1 cellular context compared by ENCODE assay signal in genomic region chr22:24805790-24806662, GRCh38.
TF ChIP-seq lines count a peak whose summit lies in the region.

Gene SGSM1, plus strand, starts transcription at chr22:24806211. Its CDS starts 115 bp downstream, at chr22:24806326.

TF ChIP-seq in GM12878, 131 proteins besides CTCF, POLR2A, EP300 and RAD21 (continued from another document):
- TF ChIP-seq PBX3 (IDR thresholded peaks at IDR 0.05; ENCODE audit: insufficient replicate concordance, low read depth, low read length) (peak; percentile 84), DPF2 (IDR thresholded peaks at IDR 0.05) (0 out of 2 replicates have a peak, but pooled peaks have one; percentile 47), ZNF217 (IDR thresholded peaks at IDR 0.05) (peak; percentile 32; the same call in 1 of the 2 replicates), CEBPB (IDR thresholded peaks at IDR 0.05; ENCODE audit: borderline replicate concordance in 1 of 2, low read depth in 2 of 2, low read length in 2 of 2) (no peak), IKZF2 (IDR thresholded peaks at IDR 0.05) (no peak), TCF3 (IDR thresholded peaks at IDR 0.05; ENCODE audit: borderline replicate concordance, insufficient read depth, low read depth, low read length) (no peak), ZSCAN29 (IDR thresholded peaks at IDR 0.05) (no peak), IKZF1 (conservative IDR thresholded peaks at IDR 0.05) (0 out of 2 replicates have a peak, but pooled peaks have one; percentile 13), IRF5 (IDR thresholded peaks at IDR 0.05; ENCODE audit: borderline replicate concordance) (no peak), CEBPZ (IDR thresholded peaks at IDR 0.05; ENCODE audit: low read depth, low read length) (no peak), HDAC2 (IDR thresholded peaks at IDR 0.05) (no peak), ZNF622 (IDR thresholded peaks at IDR 0.05) (no peak), ZBTB4 (CRISPR knock-in tag; IDR thresholded peaks at IDR 0.05) (no peak), E2F8 (IDR thresholded peaks at IDR 0.05; ENCODE audit: low read depth, partially characterized antibody) (no peak), RFX5 (IDR thresholded peaks at IDR 0.05; ENCODE audit: low read depth, low read length) (no peak), HDGF (IDR thresholded peaks at IDR 0.05) (no peak), LARP7 (IDR thresholded peaks at IDR 0.05) (0 out of 2 replicates have a peak, but pooled peaks have one; percentile 51), HCFC1 (IDR thresholded peaks at IDR 0.05; ENCODE audit: low read length) (no peak), ASH2L (IDR thresholded peaks at IDR 0.05; ENCODE audit: borderline replicate concordance, low read depth) (no peak), RB1 (IDR thresholded peaks at IDR 0.05; ENCODE audit: borderline replicate concordance) (no peak), FOXK2 (IDR thresholded peaks at IDR 0.05) (no peak), SMAD5 (IDR thresholded peaks at IDR 0.05; ENCODE audit: low read depth) (no peak), RAD51 (IDR thresholded peaks at IDR 0.05) (no peak), GABPA (IDR thresholded peaks at IDR 0.05; ENCODE audit: low read depth) (no peak), JUND (IDR thresholded peaks at IDR 0.05; ENCODE audit: low read depth, low read length) (no peak), ELK1 (IDR thresholded peaks at IDR 0.05; ENCODE audit: low read depth, low read length) (no peak), NFYA (IDR thresholded peaks at IDR 0.05; ENCODE audit: borderline replicate concordance, low read depth, low read length) (no peak), BCL11A (IDR thresholded peaks at IDR 0.05; ENCODE audit: low read depth, low read length) (no peak), PKNOX1 (IDR thresholded peaks at IDR 0.05) (peak; percentile 55), FOXM1 (IDR thresholded peaks at IDR 0.05; ENCODE audit: low read depth, low read length) (no peak)
